ENCODE assay signal across 24 cellular contexts in the genomic region with DNA sequence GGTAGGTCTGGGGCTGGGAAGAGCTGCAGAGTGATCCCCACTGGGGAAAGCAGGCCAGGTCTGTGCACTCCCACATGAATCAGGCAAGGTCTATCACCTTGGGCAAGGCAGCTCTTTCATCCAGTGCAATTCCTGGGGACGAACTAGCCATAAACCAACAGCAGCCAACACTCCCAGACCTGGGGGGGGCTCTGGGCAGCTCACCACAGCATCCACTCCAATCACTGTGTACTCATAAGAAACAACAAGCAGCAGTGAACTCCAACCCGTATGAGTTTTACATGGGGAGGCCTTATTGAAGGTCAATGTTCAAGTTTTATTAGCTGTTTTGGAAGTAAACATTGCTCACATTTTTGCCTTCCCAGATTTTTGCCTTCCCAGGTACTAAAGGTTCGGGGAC.
"Had no signal": no experiment of that assay in that cellular context is flagged by ENCODE, and none has a peak within 500 bp of the region (broad histone marks: within the 10 kb centered on the region; RNA-seq: fewer than 3 reads in every experiment).

No MANE protein-coding gene starts in this region.

- H3K4me3 Mint-ChIP-seq: central memory CD8-positive, alpha-beta T cell; effector memory CD8-positive, alpha-beta T cell; naive B cell; natural killer cell treated with Interleukin-12 subunit alpha and Interleukin-12 subunit beta and Interleukin-15 and Interleukin-18, amount 100 ng/mL, for 72 hours; neural crest cell; stimulated activated memory B cell treated with anti-CD40 and anti-IgM and Interleukin-4, amounts not matched to agents 10 μg/mL and 1 μg/mL and 100 μg/mL, for 72 hours had no signal

- H3K9me3 Mint-ChIP-seq: central memory CD8-positive, alpha-beta T cell; effector memory CD8-positive, alpha-beta T cell; naive B cell; natural killer cell treated with Interleukin-12 subunit alpha and Interleukin-12 subunit beta and Interleukin-15 and Interleukin-18, amount 100 ng/mL, for 72 hours; neural crest cell; stimulated activated memory B cell treated with anti-CD40 and anti-IgM and Interleukin-4, amounts not matched to agents 10 μg/mL and 1 μg/mL and 100 μg/mL, for 72 hours had no signal

- H3K27ac Mint-ChIP-seq: effector memory CD8-positive, alpha-beta T cell; naive B cell; natural killer cell treated with Interleukin-12 subunit alpha and Interleukin-12 subunit beta and Interleukin-15 and Interleukin-18, amount 100 ng/mL, for 72 hours; stimulated activated memory B cell treated with anti-CD40 and anti-IgM and Interleukin-4, amounts not matched to agents 10 μg/mL and 1 μg/mL and 100 μg/mL, for 72 hours had no signal

- H3K36me3 ChIP-seq: left ventricle myocardium inferior, lower lobe of right lung, prostate gland, right atrium auricular region, sigmoid colon, spleen, tibial nerve, upper lobe of right lung, uterus had no signal

- H3K4me1 ChIP-seq: prostate gland, testis, uterus had no signal

- DNase-seq: cortex of kidney; effector memory CD8-positive, alpha-beta T cell; erythroblast; head of caudate nucleus; kidney; left ventricle myocardium inferior; lower lobe of right lung; naive B cell; nucleus accumbens; sigmoid colon; spleen; stimulated activated CD4-positive, alpha-beta T cell treated with anti-CD3 and anti-CD28 coated beads, Interleukin-4, amount 100 ng/mL, for 4 hours; stimulated activated naive CD8-positive, alpha-beta T cell treated with anti-CD3 and anti-CD28 coated beads, Interleukin-15, Interleukin-2, amounts not matched to agents 100 U/mL and 50 U/mL, for 24 hours; substantia nigra; testis; upper lobe of right lung; uterus had no signal

- H3K4me3 ChIP-seq: left ventricle myocardium inferior, lower lobe of right lung, prostate gland, right atrium auricular region, sigmoid colon, spleen, testis, tibial nerve, upper lobe of right lung, uterus had no signal

- H3K27me3 Mint-ChIP-seq: stimulated activated memory B cell treated with anti-CD40 and anti-IgM and Interleukin-4, amounts not matched to agents 10 μg/mL and 1 μg/mL and 100 μg/mL, for 72 hours had no signal

- H3K27ac ChIP-seq: left ventricle myocardium inferior, lower lobe of right lung, prostate gland, right atrium auricular region, sigmoid colon, spleen, testis, tibial nerve, upper lobe of right lung, uterus had no signal

- H3K9me3 ChIP-seq: left ventricle myocardium inferior, lower lobe of right lung, prostate gland, right atrium auricular region, sigmoid colon, spleen, testis, tibial nerve, upper lobe of right lung, uterus had no signal

- H3K4me1 Mint-ChIP-seq: naive B cell; stimulated activated memory B cell treated with anti-CD40 and anti-IgM and Interleukin-4, amounts not matched to agents 10 μg/mL and 1 μg/mL and 100 μg/mL, for 72 hours had no signal

- H3K27me3 ChIP-seq: right atrium auricular region, sigmoid colon, testis, tibial nerve, upper lobe of right lung, uterus had no signal

- ATAC-seq: effector memory CD8-positive, alpha-beta T cell; lower lobe of right lung; natural killer cell treated with Interleukin-12 subunit alpha and Interleukin-12 subunit beta and Interleukin-15 and Interleukin-18, amount 100 ng/mL, for 72 hours; stimulated activated memory B cell treated with anti-CD40 and anti-IgM and Interleukin-4, amounts not matched to agents 10 μg/mL and 1 μg/mL and 100 μg/mL, for 72 hours; stimulated activated naive CD8-positive, alpha-beta T cell treated with anti-CD3 and anti-CD28 coated beads, Interleukin-15, Interleukin-2, amounts not matched to agents 100 U/mL and 50 U/mL, for 24 hours; upper lobe of right lung had no signal

- H3K36me3 Mint-ChIP-seq: naive B cell; natural killer cell treated with Interleukin-12 subunit alpha and Interleukin-12 subunit beta and Interleukin-15 and Interleukin-18, amount 100 ng/mL, for 72 hours; stimulated activated memory B cell treated with anti-CD40 and anti-IgM and Interleukin-4, amounts not matched to agents 10 μg/mL and 1 μg/mL and 100 μg/mL, for 72 hours had no signal
